ENCODE assay signal across 8 cellular contexts in the genomic region with DNA sequence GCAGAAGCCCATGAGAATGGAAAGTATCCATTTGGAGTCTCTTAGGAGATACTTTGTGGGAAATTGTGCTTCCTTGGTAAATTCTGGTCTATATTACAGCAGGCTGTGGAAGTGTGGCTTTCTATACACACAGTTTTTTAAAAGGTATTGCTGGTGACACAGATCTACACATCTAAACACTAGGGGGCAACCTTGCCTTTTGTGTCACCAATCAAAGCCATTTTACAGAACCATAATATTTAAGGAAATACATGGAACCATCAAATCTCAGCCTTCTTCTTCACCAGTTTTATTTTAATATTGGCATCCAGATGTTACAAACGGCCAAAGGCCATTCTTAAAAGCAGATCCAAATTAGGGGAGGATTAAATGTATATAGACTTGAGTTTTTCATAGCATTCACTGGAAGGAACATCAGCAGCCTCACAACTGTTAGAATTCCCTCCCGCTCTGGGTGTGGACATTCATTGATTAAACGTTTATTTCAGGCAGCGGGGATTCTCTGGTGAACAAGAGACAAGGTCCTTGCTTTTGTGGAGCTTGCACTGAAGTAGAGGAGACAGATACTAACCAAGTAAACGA.
DNase-seq lines count a peak whose midpoint lies in the region; ATAC-seq lines count a peak whose summit lies in the region.

No MANE protein-coding gene starts in this region.

- H3K27ac Mint-ChIP-seq in activated T-cell treated with anti-CD3 and anti-CD28 coated beads, Interleukin-2, amount 50 U/mL, for 72 hours, result no peak overlapping the region

- no peaks in the 10 kb centered on the region for H3K9me3 Mint-ChIP-seq in activated T-cell treated with anti-CD3 and anti-CD28 coated beads, Interleukin-2, amount 50 U/mL, for 72 hours

- H3K4me3 Mint-ChIP-seq in activated T-cell treated with anti-CD3 and anti-CD28 coated beads, Interleukin-2, amount 50 U/mL, for 72 hours, result no peak overlapping the region

- no peaks in the 10 kb centered on the region for H3K36me3 Mint-ChIP-seq in activated T-cell treated with anti-CD3 and anti-CD28 coated beads, Interleukin-2, amount 50 U/mL, for 72 hours (ENCODE audit: insufficient read depth in 2 of 2)

- H3K4me1 Mint-ChIP-seq in activated T-cell treated with anti-CD3 and anti-CD28 coated beads, Interleukin-2, amount 50 U/mL, for 72 hours (ENCODE audit: low read depth), result no peaks in the 10 kb centered on the region

- H3K27me3 Mint-ChIP-seq in activated T-cell treated with anti-CD3 and anti-CD28 coated beads, Interleukin-2, amount 50 U/mL, for 72 hours (ENCODE audit: low read depth), result no peaks in the 10 kb centered on the region

- DNase-seq in activated T-cell treated with anti-CD3 and anti-CD28 coated beads for 24 hours (ENCODE audit: low read depth) (peak; percentile 16), NCI-H460 (ENCODE audit: extremely low read depth, low read depth) (peak; percentile 69), globus pallidus (ENCODE audit: low spot score) (peak; percentile 80), pulmonary artery endothelial cell (ENCODE audit: low read depth, low spot score) (peak; percentile 40)
- no peak for DNase-seq in activated T-cell treated with anti-CD3 and anti-CD28 coated beads, Interleukin-2, amount 50 U/mL, for 48 hours
- DNase-seq in activated T-cell treated with anti-CD3 and anti-CD28 coated beads, Interleukin-2, amount 50 U/mL, for 72 hours, result peak; percentile 18 to 29

- ATAC-seq in HG02642 (IDR thresholded peaks at IDR 0.05; ENCODE audit: poor library complexity, unreplicated experiment) (peak; percentile 46), HG03378 (IDR thresholded peaks at IDR 0.05; ENCODE audit: unreplicated experiment) (no peak)
- ATAC-seq in activated T-cell treated with anti-CD3 and anti-CD28 coated beads, Interleukin-2, amount 50 U/mL, for 72 hours (replicated peaks in 1 of 2), result peak; percentile 49 to 53

Comparison
In these comparisons a context has a peak if more than half of its experiments do, and no peak if none do; other contexts are left out.
1. DNase-seq: peak in activated T-cell treated with anti-CD3 and anti-CD28 coated beads for 24 hours (single experiment), NCI-H460 (single experiment), activated T-cell treated with anti-CD3 and anti-CD28 coated beads, Interleukin-2, amount 50 U/mL, for 72 hours (2 of 2), globus pallidus (single experiment) and pulmonary artery endothelial cell (single experiment); none in activated T-cell treated with anti-CD3 and anti-CD28 coated beads, Interleukin-2, amount 50 U/mL, for 48 hours (0 of 2).